ENCODE assay signal across 25 cellular contexts in the genomic region with DNA sequence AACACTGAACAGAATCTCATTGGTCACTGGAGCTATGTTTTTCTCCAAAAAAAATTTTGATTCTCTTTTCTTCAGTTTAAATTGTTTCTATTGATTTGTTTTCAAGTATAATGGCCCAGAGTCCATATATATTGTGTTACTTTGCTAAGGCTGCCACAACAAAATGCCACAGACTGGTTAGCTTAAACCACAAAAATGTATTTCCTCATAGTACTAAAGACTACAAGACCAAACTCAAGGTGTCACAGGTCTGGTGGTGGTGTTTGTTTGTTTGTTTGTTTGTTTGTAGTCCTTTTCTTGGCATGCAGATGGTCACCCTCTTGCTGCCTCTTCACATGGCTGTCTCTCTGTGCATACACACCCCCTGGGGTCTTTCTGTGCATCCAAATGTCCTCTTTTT. TPM values are rescaled to one million over a fixed set of nuclear protein-coding genes. Genes with fewer than 3 reads are reported as not detected.
"Had no signal": no experiment of that assay in that cellular context is flagged by ENCODE, and none has a peak within 500 bp of the region (broad histone marks: within the 10 kb centered on the region; RNA-seq: fewer than 3 reads in every experiment).

No MANE protein-coding gene starts in this region.

- H3K9me3 ChIP-seq: adrenal gland, colonic mucosa, gastroesophageal sphincter, psoas muscle, right atrium auricular region, suprapubic skin, tibial artery, upper lobe of right lung had no signal

- H3K4me2 ChIP-seq: hepatocyte had no signal

- DNase-seq: activated CD4-positive, alpha-beta T cell treated with anti-CD3 and anti-CD28 coated beads for 4 hours; activated CD4-positive, alpha-beta T cell treated with anti-CD3 and anti-CD28 coated beads, Interleukin-2, amount 50 U/mL, for 4 hours; activated effector memory CD4-positive, alpha-beta T cell treated with Interleukin-2 at 50 U/mL for 16 hours; activated naive CD4-positive, alpha-beta T cell treated with Interleukin-2 at 50 U/mL for 16 hours; adrenal gland; colonic mucosa; effector memory CD4-positive, alpha-beta T cell; erythroblast; islet precursor cell; left cardiac atrium; naive thymus-derived CD8-positive, alpha-beta T cell; nucleus accumbens; psoas muscle; spleen; stimulated activated naive CD4-positive, alpha-beta T cell; tibial artery; upper lobe of right lung had no signal

- H3K79me2 ChIP-seq: parathyroid adenoma had no signal

- H3K4me3 ChIP-seq: adrenal gland, colonic mucosa, gastroesophageal sphincter, hepatocyte, psoas muscle, right atrium auricular region, spleen, suprapubic skin, tibial artery, upper lobe of right lung had no signal

- H2AFZ ChIP-seq: hepatocyte, parathyroid adenoma had no signal

- H3K27ac ChIP-seq: adrenal gland, colonic mucosa, gastroesophageal sphincter, hepatocyte, parathyroid adenoma, psoas muscle, right atrium auricular region, spleen, suprapubic skin, tibial artery, upper lobe of right lung, VCaP had no signal

- H3K27me3 ChIP-seq: adrenal gland, colonic mucosa, gastroesophageal sphincter, hepatocyte, right atrium auricular region, spleen, suprapubic skin, tibial artery, upper lobe of right lung had no signal

- H3K9ac ChIP-seq: parathyroid adenoma had no signal

- ATAC-seq: gastroesophageal sphincter; left cardiac atrium; naive thymus-derived CD8-positive, alpha-beta T cell; psoas muscle; upper lobe of right lung had no signal

- H3K4me1 ChIP-seq: adrenal gland, colonic mucosa, gastroesophageal sphincter, parathyroid adenoma, psoas muscle, right atrium auricular region, spleen, tibial artery, upper lobe of right lung had no signal

- H3K36me3 ChIP-seq: adrenal gland, colonic mucosa, gastroesophageal sphincter, right atrium auricular region, spleen, suprapubic skin, tibial artery, upper lobe of right lung had no signal

RNA-seq across cellular contexts. Expression of a gene that starts 34.0 kb away (rescaled TPM):
- total RNA-seq: dermis microvascular lymphatic vessel endothelial cell; naive thymus-derived CD8-positive, alpha-beta T cell; spleen; T-helper 1 cell treated with Interleukin-12 subunit alpha and Interleukin-12 subunit beta and Interleukin-4 antibody, amounts not matched to agents 30 ng/mL and 1 ng/mL, for 36 hours had no signal
